Comparison of ENCODE assay signal across 6 cellular contexts in genomic region chr3:184381261-184382224, GRCh38. TPM values are rescaled to one million over a fixed set of nuclear protein-coding genes. Genes with fewer than 3 reads are reported as not detected.
A peak's percentile ranks its signal among the peaks of the same experiment; 100 is the strongest.
DNase-seq lines count a peak whose midpoint lies in the region; ATAC-seq, FAIRE-seq and TF ChIP-seq lines count a peak whose summit lies in the region.

No MANE protein-coding gene starts in this region.

- H3K4me3 Mint-ChIP-seq in HFFc6: no peak overlapping the region

- H3K9me3 ChIP-seq in HepG2 (ENCODE audit: low read length): no peaks in the 10 kb centered on the region

- H3K4me2 ChIP-seq in HepG2 (ENCODE audit: low read depth, low read length): peak overlapping the region; percentile 80; the same call in 1 of the 2 replicates

- in situ Hi-C loops in HepG2 (cut with HindIII; ENCODE audit: extremely low pct_ligation_motif_present, low pct_unique_long_range_greater_than_20kb): no loop called here

- no TSS peak for BruUV-seq in HepG2 (replicated peaks; lab: Mats Ljungman, UMichigan)

- H3K79me2 ChIP-seq in HepG2 (ENCODE audit: insufficient read depth, low read length): peaks cover 25% of the 10 kb centered on the region

- no peak for TF ChIP-seq RAD21 in HepG2 (CRISPR knock-in tag; IDR thresholded peaks at IDR 0.05)

- no peak for TF ChIP-seq POLR2A in HepG2 (IDR thresholded peaks at IDR 0.05; ENCODE audit: insufficient read depth in 1 of 2, low read depth in 2 of 2, low read length in 2 of 2)

- H3K9ac ChIP-seq in HepG2 (ENCODE audit: insufficient read depth, low read depth, low read length): no peak overlapping the region

- no peak overlapping the region for H2AFZ ChIP-seq in HepG2 (ENCODE audit: low read length)

- DNase-seq in stimulated activated CD4-positive, alpha-beta T cell treated with anti-CD3 and anti-CD28 coated beads, Interleukin-15, amount 100 ng/mL, for 24 hours: peak; percentile 29
- DNase-seq in stimulated activated CD4-positive, alpha-beta T cell treated with anti-CD3 and anti-CD28 coated beads, Interleukin-12 subunit alpha, Interleukin-12 subunit beta, amount 100 ng/mL, for 4 hours: no peak
- DNase-seq in HepG2 (ENCODE audit: low spot score): no peak
- no peak for DNase-seq in HFFc6

- H3K36me3 Mint-ChIP-seq in HFFc6 (ENCODE audit: low read depth): no peaks in the 10 kb centered on the region

- peaks cover 6% of the 10 kb centered on the region; the same call in 1 of the 2 replicates for H3K4me1 Mint-ChIP-seq in HFFc6 (ENCODE audit: low read depth)

- H3K27me3 ChIP-seq in HepG2 (ENCODE audit: control insufficient read depth in 1 of 2, insufficient read depth in 2 of 2, low read length in 2 of 2): no peaks in the 10 kb centered on the region; a peak in 1 of 5 replicates

- WGBS in HepG2 (ENCODE audit: low lambda C conversion rate): 98% methylated on average over 26 of the region's 55 CpGs

- FAIRE-seq in HepG2 (lab: Jason Lieb, UNC): no peak

- TF ChIP-seq CTCF in HepG2 (CRISPR knock-in tag; IDR thresholded peaks at IDR 0.05): no peak
- no peak for TF ChIP-seq CTCF in HFFc6 (IDR thresholded peaks at IDR 0.05)

- ATAC-seq in HepG2: no peak
- ATAC-seq in GM21360 (IDR thresholded peaks at IDR 0.05; ENCODE audit: unreplicated experiment): no peak
- ATAC-seq in HG02938 (IDR thresholded peaks at IDR 0.05; ENCODE audit: unreplicated experiment): no peak

- POLR2A ChIA-PET in HepG2 (lab: Yijun Ruan, JAX): interaction anchor here (1.2 kb wide), 1 partner anchor 10 kb away, joined by 5 read pairs; no protein-coding TSS in a partner anchor

- peaks cover 6 to 22% of the 10 kb centered on the region in 2 experiments; a peak in 3 of 5 replicates for H3K36me3 ChIP-seq in HepG2 (replicated peaks in 1 of 2; ENCODE audit: control insufficient read depth in 1 of 2, insufficient read depth in 2 of 2, low read length in 2 of 2)

- H4K20me1 ChIP-seq in HepG2 (ENCODE audit: insufficient read depth, low read length): 0 out of 2 replicates have a peak, but pooled peaks cover 3% of the 10 kb centered on the region

- H3K4me3 ChIP-seq in HepG2 (replicated peaks in 1 of 3; ENCODE audit: insufficient read depth in 1 of 3, low read depth in 2 of 3, low read length in 3 of 3): peak overlapping the region in 1 of 3 experiments; percentile 71; a peak in 1 of 6 replicates

- H3K9me3 Mint-ChIP-seq in HFFc6: no peaks in the 10 kb centered on the region

- peaks cover 36% of the 10 kb centered on the region for H3K27me3 Mint-ChIP-seq in HFFc6 (ENCODE audit: insufficient read depth)

- intact Hi-C loops in HepG2 (cut with micrococcal nuclease; ENCODE audit: unreplicated experiment): no loop called here

- H3K27ac ChIP-seq in HepG2 (ENCODE audit: extremely low read length, insufficient read depth, low read length): no peak overlapping the region

- CTCF ChIA-PET in HepG2 (lab: Yijun Ruan, JAX; ENCODE audit: low intra/inter-chr PET ratio, low total read pairs): no interaction called here

- TF ChIP-seq EP300 in HepG2 (IDR thresholded peaks at IDR 0.05; ENCODE audit: low read depth in 2 of 2, low read length in 2 of 2): no peak
- TF ChIP-seq EP300 in HepG2 (CRISPR knock-in tag; IDR thresholded peaks at IDR 0.05; ENCODE audit: borderline replicate concordance): no peak

- H3K4me1 ChIP-seq in HepG2 (ENCODE audit: insufficient read depth, low read length): peaks cover 22% of the 10 kb centered on the region

- no peak overlapping the region for H3K27ac Mint-ChIP-seq in HFFc6

RNA-seq across cellular contexts. Expression of gene CHRD, which starts 1.7 kb away (rescaled TPM):
- 3.4 and 22.2 TPM in 2 replicates for total RNA-seq in HepG2 (2016; rRNA removed; fragmentation: Illumina TruSeq; extraction: Trizol)
- 16.0 and 17.2 TPM in 2 replicates for total RNA-seq in HepG2 (2016; cell fraction: cytosol; rRNA removed; fragmentation: Illumina TruSeq; extraction: Trizol; ENCODE audit: low read depth)
- total RNA-seq in HepG2 (2016; cell fraction: insoluble cytoplasmic fraction; rRNA removed; fragmentation: Illumina TruSeq; extraction: Trizol): 2.6 and 23.2 TPM in 2 replicates
- 2.9 and 4.1 TPM in 2 replicates for total RNA-seq in HepG2 (2016; cell fraction: membrane; rRNA removed; fragmentation: Illumina TruSeq; extraction: Trizol)
- total RNA-seq in HepG2 (2016; cell fraction: nucleus; rRNA removed; fragmentation: Illumina TruSeq; extraction: Trizol): 31.4 and 33.6 TPM in 2 replicates
- polyA plus RNA-seq in HepG2 (2011; rRNA removed): 35.2 and 59.2 TPM in 2 replicates
- 5.2 and 6.9 TPM in 2 replicates for polyA plus RNA-seq in HepG2 (2011; cell fraction: cytosol; rRNA removed)
- polyA plus RNA-seq in HepG2 (2011; cell fraction: nucleus; rRNA removed): 977 and 1,005 TPM in 2 replicates
- 28.8 and 40.2 TPM in 2 replicates for polyA plus RNA-seq in HepG2 (2012)
- 0.42 and 0.59 TPM in 2 replicates for polyA plus RNA-seq in HepG2 (2016; cell fraction: cytosol; fragmentation: Illumina TruSeq; extraction: Trizol; ENCODE audit: low read depth)
- 2.7 and 3.7 TPM in 2 replicates for polyA plus RNA-seq in HepG2 (2016; cell fraction: insoluble cytoplasmic fraction; fragmentation: Illumina TruSeq; extraction: Trizol; ENCODE audit: low read depth)
- 1.1 and 1.5 TPM in 2 replicates for polyA plus RNA-seq in HepG2 (2016; cell fraction: membrane; fragmentation: Illumina TruSeq; extraction: Trizol; ENCODE audit: low read depth)
- 155 and 159 TPM in 2 replicates for polyA plus RNA-seq in HepG2 (2016; cell fraction: nucleus; fragmentation: Illumina TruSeq; extraction: Trizol; ENCODE audit: insufficient read depth, low read depth)
- 1.3 and 22.4 TPM in 2 replicates for polyA minus RNA-seq in HepG2 (2011; rRNA and poly(A)+ RNA removed; ENCODE audit: low replicate concordance)
- 3.4 and 5.3 TPM in 2 replicates for polyA minus RNA-seq in HepG2 (2011; cell fraction: cytosol; rRNA and poly(A)+ RNA removed)
- 74.3 and 78.8 TPM in 2 replicates for polyA minus RNA-seq in HepG2 (2011; cell fraction: nucleus; rRNA and poly(A)+ RNA removed)
- total RNA-seq in HFFc6 (2021; fragmentation: NEBNext Ultra II Directional; extraction: Animal tissue kit (Norgen Biotek cat#: 25700)): under 1 TPM in 4 of 6 experiments, not detected in 2; 0.09 to 0.31 (median 0.19) TPM

RNA-seq across cellular contexts. Expression of gene THPO, which starts 3.5 kb away (rescaled TPM):
- 2.8 and 2.9 TPM in 2 replicates for total RNA-seq in HepG2 (2016; rRNA removed; fragmentation: Illumina TruSeq; extraction: Trizol)
- 2.6 and 3.9 TPM in 2 replicates for total RNA-seq in HepG2 (2016; cell fraction: cytosol; rRNA removed; fragmentation: Illumina TruSeq; extraction: Trizol; ENCODE audit: low read depth)
- 2.3 and 2.8 TPM in 2 replicates for total RNA-seq in HepG2 (2016; cell fraction: insoluble cytoplasmic fraction; rRNA removed; fragmentation: Illumina TruSeq; extraction: Trizol)
- 5.2 and 5.5 TPM in 2 replicates for total RNA-seq in HepG2 (2016; cell fraction: membrane; rRNA removed; fragmentation: Illumina TruSeq; extraction: Trizol)
- total RNA-seq in HepG2 (2016; cell fraction: nucleus; rRNA removed; fragmentation: Illumina TruSeq; extraction: Trizol): 2.5 and 4.7 TPM in 2 replicates
- polyA plus RNA-seq in HepG2 (2011; rRNA removed): 4.7 and 4.8 TPM in 2 replicates
- polyA plus RNA-seq in HepG2 (2011; cell fraction: cytosol; rRNA removed): 4.9 and 5.7 TPM in 2 replicates
- polyA plus RNA-seq in HepG2 (2011; cell fraction: nucleus; rRNA removed): 7.5 and 7.9 TPM in 2 replicates
- polyA plus RNA-seq in HepG2 (2012): 7.3 and 8.9 TPM in 2 replicates
- polyA plus RNA-seq in HepG2 (2016; cell fraction: cytosol; fragmentation: Illumina TruSeq; extraction: Trizol; ENCODE audit: low read depth): 7.6 and 11.0 TPM in 2 replicates
- polyA plus RNA-seq in HepG2 (2016; cell fraction: insoluble cytoplasmic fraction; fragmentation: Illumina TruSeq; extraction: Trizol; ENCODE audit: low read depth): 7.4 and 10.7 TPM in 2 replicates
- 17.1 and 18.8 TPM in 2 replicates for polyA plus RNA-seq in HepG2 (2016; cell fraction: membrane; fragmentation: Illumina TruSeq; extraction: Trizol; ENCODE audit: low read depth)
- polyA plus RNA-seq in HepG2 (2016; cell fraction: nucleus; fragmentation: Illumina TruSeq; extraction: Trizol; ENCODE audit: insufficient read depth, low read depth): 13.0 and 14.1 TPM in 2 replicates
- 0.61 and 6.7 TPM in 2 replicates for polyA minus RNA-seq in HepG2 (2011; rRNA and poly(A)+ RNA removed; ENCODE audit: low replicate concordance)
- 3.9 and 5.5 TPM in 2 replicates for polyA minus RNA-seq in HepG2 (2011; cell fraction: cytosol; rRNA and poly(A)+ RNA removed)
- polyA minus RNA-seq in HepG2 (2011; cell fraction: nucleus; rRNA and poly(A)+ RNA removed): 4.0 and 4.8 TPM in 2 replicates
- not detected for total RNA-seq in HFFc6 (2021; fragmentation: NEBNext Ultra II Directional; extraction: Animal tissue kit (Norgen Biotek cat#: 25700))

RNA-seq across cellular contexts. Expression of gene POLR2H, which starts 20.0 kb away (rescaled TPM):
- 109 and 118 TPM in 2 replicates for total RNA-seq in HepG2 (2016; rRNA removed; fragmentation: Illumina TruSeq; extraction: Trizol)
- total RNA-seq in HepG2 (2016; cell fraction: cytosol; rRNA removed; fragmentation: Illumina TruSeq; extraction: Trizol; ENCODE audit: low read depth): 85.0 and 90.2 TPM in 2 replicates
- total RNA-seq in HepG2 (2016; cell fraction: insoluble cytoplasmic fraction; rRNA removed; fragmentation: Illumina TruSeq; extraction: Trizol): 113 and 114 TPM in 2 replicates
- total RNA-seq in HepG2 (2016; cell fraction: membrane; rRNA removed; fragmentation: Illumina TruSeq; extraction: Trizol): 110 and 111 TPM in 2 replicates
- total RNA-seq in HepG2 (2016; cell fraction: nucleus; rRNA removed; fragmentation: Illumina TruSeq; extraction: Trizol): 97.2 and 98.4 TPM in 2 replicates
- 165 and 194 TPM in 2 replicates for polyA plus RNA-seq in HepG2 (2011; rRNA removed)
- 159 and 209 TPM in 2 replicates for polyA plus RNA-seq in HepG2 (2011; cell fraction: cytosol; rRNA removed)
- polyA plus RNA-seq in HepG2 (2011; cell fraction: nucleus; rRNA removed): 292 and 351 TPM in 2 replicates
- 85.4 and 92.7 TPM in 2 replicates for polyA plus RNA-seq in HepG2 (2012)
- 70.3 and 83.0 TPM in 2 replicates for polyA plus RNA-seq in HepG2 (2016; cell fraction: cytosol; fragmentation: Illumina TruSeq; extraction: Trizol; ENCODE audit: low read depth)
- 116 and 125 TPM in 2 replicates for polyA plus RNA-seq in HepG2 (2016; cell fraction: insoluble cytoplasmic fraction; fragmentation: Illumina TruSeq; extraction: Trizol; ENCODE audit: low read depth)
- polyA plus RNA-seq in HepG2 (2016; cell fraction: membrane; fragmentation: Illumina TruSeq; extraction: Trizol; ENCODE audit: low read depth): 90.4 and 98.9 TPM in 2 replicates
- polyA plus RNA-seq in HepG2 (2016; cell fraction: nucleus; fragmentation: Illumina TruSeq; extraction: Trizol; ENCODE audit: insufficient read depth, low read depth): 259 and 265 TPM in 2 replicates
- 73.2 and 182 TPM in 2 replicates for polyA minus RNA-seq in HepG2 (2011; rRNA and poly(A)+ RNA removed; ENCODE audit: low replicate concordance)
- 38.2 and 41.4 TPM in 2 replicates for polyA minus RNA-seq in HepG2 (2011; cell fraction: cytosol; rRNA and poly(A)+ RNA removed)
- 89.4 and 96.7 TPM in 2 replicates for polyA minus RNA-seq in HepG2 (2011; cell fraction: nucleus; rRNA and poly(A)+ RNA removed)
- total RNA-seq in HFFc6 (2021; fragmentation: NEBNext Ultra II Directional; extraction: Animal tissue kit (Norgen Biotek cat#: 25700)): 10 to 100 TPM; 45.4 to 68.6 (median 50.1) TPM

RNA-seq across cellular contexts. Expression of gene CLCN2, which starts 20.1 kb away (rescaled TPM):
- 5.2 and 13.5 TPM in 2 replicates for total RNA-seq in HepG2 (2016; rRNA removed; fragmentation: Illumina TruSeq; extraction: Trizol)
- 6.6 and 7.6 TPM in 2 replicates for total RNA-seq in HepG2 (2016; cell fraction: cytosol; rRNA removed; fragmentation: Illumina TruSeq; extraction: Trizol; ENCODE audit: low read depth)
- 3.5 and 14.3 TPM in 2 replicates for total RNA-seq in HepG2 (2016; cell fraction: insoluble cytoplasmic fraction; rRNA removed; fragmentation: Illumina TruSeq; extraction: Trizol)
- 5.6 and 6.9 TPM in 2 replicates for total RNA-seq in HepG2 (2016; cell fraction: membrane; rRNA removed; fragmentation: Illumina TruSeq; extraction: Trizol)
- total RNA-seq in HepG2 (2016; cell fraction: nucleus; rRNA removed; fragmentation: Illumina TruSeq; extraction: Trizol): 19.4 and 22.0 TPM in 2 replicates
- polyA plus RNA-seq in HepG2 (2011; rRNA removed): 11.4 and 14.3 TPM in 2 replicates
- 5.5 and 6.4 TPM in 2 replicates for polyA plus RNA-seq in HepG2 (2011; cell fraction: cytosol; rRNA removed)
- 41.8 and 47.0 TPM in 2 replicates for polyA plus RNA-seq in HepG2 (2011; cell fraction: nucleus; rRNA removed)
- polyA plus RNA-seq in HepG2 (2012): 5.4 and 6.1 TPM in 2 replicates
- polyA plus RNA-seq in HepG2 (2016; cell fraction: cytosol; fragmentation: Illumina TruSeq; extraction: Trizol; ENCODE audit: low read depth): 2.0 and 2.6 TPM in 2 replicates
- 4.8 and 5.5 TPM in 2 replicates for polyA plus RNA-seq in HepG2 (2016; cell fraction: insoluble cytoplasmic fraction; fragmentation: Illumina TruSeq; extraction: Trizol; ENCODE audit: low read depth)
- 3.7 and 4.4 TPM in 2 replicates for polyA plus RNA-seq in HepG2 (2016; cell fraction: membrane; fragmentation: Illumina TruSeq; extraction: Trizol; ENCODE audit: low read depth)
- polyA plus RNA-seq in HepG2 (2016; cell fraction: nucleus; fragmentation: Illumina TruSeq; extraction: Trizol; ENCODE audit: insufficient read depth, low read depth): 50.3 and 58.1 TPM in 2 replicates
- 29.7 and 47.2 TPM in 2 replicates for polyA minus RNA-seq in HepG2 (2011; rRNA and poly(A)+ RNA removed; ENCODE audit: low replicate concordance)
- polyA minus RNA-seq in HepG2 (2011; cell fraction: cytosol; rRNA and poly(A)+ RNA removed): 5.3 and 6.0 TPM in 2 replicates
- polyA minus RNA-seq in HepG2 (2011; cell fraction: nucleus; rRNA and poly(A)+ RNA removed): 26.4 and 31.7 TPM in 2 replicates
- 1 to 10 TPM; 3.4 to 5.1 (median 4.2) TPM for total RNA-seq in HFFc6 (2021; fragmentation: NEBNext Ultra II Directional; extraction: Animal tissue kit (Norgen Biotek cat#: 25700))

RNA-seq across cellular contexts. Expression of gene FAM131A, which starts 44.1 kb away (rescaled TPM):
- total RNA-seq in HepG2 (2016; rRNA removed; fragmentation: Illumina TruSeq; extraction: Trizol): 7.4 and 9.3 TPM in 2 replicates
- total RNA-seq in HepG2 (2016; cell fraction: cytosol; rRNA removed; fragmentation: Illumina TruSeq; extraction: Trizol; ENCODE audit: low read depth): 2.3 and 2.5 TPM in 2 replicates
- 4.8 and 8.7 TPM in 2 replicates for total RNA-seq in HepG2 (2016; cell fraction: insoluble cytoplasmic fraction; rRNA removed; fragmentation: Illumina TruSeq; extraction: Trizol)
- total RNA-seq in HepG2 (2016; cell fraction: membrane; rRNA removed; fragmentation: Illumina TruSeq; extraction: Trizol): 7.8 and 8.3 TPM in 2 replicates
- total RNA-seq in HepG2 (2016; cell fraction: nucleus; rRNA removed; fragmentation: Illumina TruSeq; extraction: Trizol): 4.4 and 6.5 TPM in 2 replicates
- 9.2 and 14.1 TPM in 2 replicates for polyA plus RNA-seq in HepG2 (2011; rRNA removed)
- 11.9 and 16.8 TPM in 2 replicates for polyA plus RNA-seq in HepG2 (2011; cell fraction: cytosol; rRNA removed)
- 23.9 and 25.8 TPM in 2 replicates for polyA plus RNA-seq in HepG2 (2011; cell fraction: nucleus; rRNA removed)
- polyA plus RNA-seq in HepG2 (2012): 5.8 and 9.8 TPM in 2 replicates
- polyA plus RNA-seq in HepG2 (2016; cell fraction: cytosol; fragmentation: Illumina TruSeq; extraction: Trizol; ENCODE audit: low read depth): 2.3 and 3.2 TPM in 2 replicates
- polyA plus RNA-seq in HepG2 (2016; cell fraction: insoluble cytoplasmic fraction; fragmentation: Illumina TruSeq; extraction: Trizol; ENCODE audit: low read depth): 5.3 and 7.8 TPM in 2 replicates
- polyA plus RNA-seq in HepG2 (2016; cell fraction: membrane; fragmentation: Illumina TruSeq; extraction: Trizol; ENCODE audit: low read depth): 5.7 and 5.8 TPM in 2 replicates
- 12.3 and 13.4 TPM in 2 replicates for polyA plus RNA-seq in HepG2 (2016; cell fraction: nucleus; fragmentation: Illumina TruSeq; extraction: Trizol; ENCODE audit: insufficient read depth, low read depth)
- 22.1 and 24.2 TPM in 2 replicates for polyA minus RNA-seq in HepG2 (2011; rRNA and poly(A)+ RNA removed; ENCODE audit: low replicate concordance)
- polyA minus RNA-seq in HepG2 (2011; cell fraction: cytosol; rRNA and poly(A)+ RNA removed): 7.0 and 7.3 TPM in 2 replicates
- 7.0 and 9.2 TPM in 2 replicates for polyA minus RNA-seq in HepG2 (2011; cell fraction: nucleus; rRNA and poly(A)+ RNA removed)
- 10 to 100 TPM; 11.2 to 13.6 (median 11.9) TPM for total RNA-seq in HFFc6 (2021; fragmentation: NEBNext Ultra II Directional; extraction: Animal tissue kit (Norgen Biotek cat#: 25700))
